ENCODE assay signal across 1 cellular context in the genomic region with DNA sequence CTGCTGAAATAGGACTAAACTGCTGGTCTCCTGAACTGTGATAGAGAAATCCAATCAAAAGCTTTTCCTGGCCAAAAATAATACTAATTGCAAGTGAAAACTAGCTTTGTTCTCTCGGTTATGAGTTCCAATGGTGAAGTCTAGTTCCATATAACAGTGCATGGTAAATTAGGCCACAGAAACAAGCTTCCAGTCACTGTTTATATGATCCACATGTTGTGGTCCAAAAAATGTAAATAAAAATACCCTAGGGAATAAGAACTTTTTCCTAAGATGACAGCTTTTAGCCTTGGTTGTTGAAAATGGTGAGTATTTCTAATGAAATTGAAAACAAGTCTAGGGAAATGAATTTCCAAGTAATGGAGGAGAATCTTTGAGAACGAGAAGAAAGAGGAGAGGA.
TF ChIP-seq lines count a peak whose summit lies in the region.

No MANE protein-coding gene starts in this region.

TF ChIP-seq in IMR-90, 13 proteins besides CTCF, POLR2A, EP300 and RAD21:
- TF ChIP-seq MAZ (IDR thresholded peaks at IDR 0.05; ENCODE audit: borderline replicate concordance, low read depth, low read length) = no peak
- TF ChIP-seq FOS (IDR thresholded peaks at IDR 0.05; ENCODE audit: low read depth, low read length) = no peak
- TF ChIP-seq, protein P1, sequence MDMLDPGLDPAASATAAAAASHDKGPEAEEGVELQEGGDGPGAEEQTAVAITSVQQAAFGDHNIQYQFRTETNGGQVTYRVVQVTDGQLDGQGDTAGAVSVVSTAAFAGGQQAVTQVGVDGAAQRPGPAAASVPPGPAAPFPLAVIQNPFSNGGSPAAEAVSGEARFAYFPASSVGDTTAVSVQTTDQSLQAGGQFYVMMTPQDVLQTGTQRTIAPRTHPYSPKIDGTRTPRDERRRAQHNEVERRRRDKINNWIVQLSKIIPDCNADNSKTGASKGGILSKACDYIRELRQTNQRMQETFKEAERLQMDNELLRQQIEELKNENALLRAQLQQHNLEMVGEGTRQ (IDR thresholded peaks at IDR 0.05; ENCODE audit: low read depth, low read length) = no peak
- TF ChIP-seq, protein P2, sequence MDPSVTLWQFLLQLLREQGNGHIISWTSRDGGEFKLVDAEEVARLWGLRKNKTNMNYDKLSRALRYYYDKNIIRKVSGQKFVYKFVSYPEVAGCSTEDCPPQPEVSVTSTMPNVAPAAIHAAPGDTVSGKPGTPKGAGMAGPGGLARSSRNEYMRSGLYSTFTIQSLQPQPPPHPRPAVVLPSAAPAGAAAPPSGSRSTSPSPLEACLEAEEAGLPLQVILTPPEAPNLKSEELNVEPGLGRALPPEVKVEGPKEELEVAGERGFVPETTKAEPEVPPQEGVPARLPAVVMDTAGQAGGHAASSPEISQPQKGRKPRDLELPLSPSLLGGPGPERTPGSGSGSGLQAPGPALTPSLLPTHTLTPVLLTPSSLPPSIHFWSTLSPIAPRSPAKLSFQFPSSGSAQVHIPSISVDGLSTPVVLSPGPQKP (IDR thresholded peaks at IDR 0.05; ENCODE audit: borderline replicate concordance, low read depth, low read length) = no peak
- no peak for TF ChIP-seq RFX5 (IDR thresholded peaks at IDR 0.05; ENCODE audit: low read depth, low read length)
- TF ChIP-seq SMC3 (IDR thresholded peaks at IDR 0.05; ENCODE audit: low read depth, low read length) = no peak
- no peak for TF ChIP-seq CEBPB (IDR thresholded peaks at IDR 0.05; ENCODE audit: low read depth, low read length)
- no peak for TF ChIP-seq BHLHE40 (IDR thresholded peaks at IDR 0.05; ENCODE audit: low read depth, low read length)
- TF ChIP-seq MAFK (IDR thresholded peaks at IDR 0.05; ENCODE audit: low read depth, low read length) = no peak
- no peak for TF ChIP-seq NFE2L2 (IDR thresholded peaks at IDR 0.05; ENCODE audit: low read depth, low read length)
- no peak for TF ChIP-seq MXI1 (IDR thresholded peaks at IDR 0.05; ENCODE audit: borderline replicate concordance, low read depth, low read length)
- no peak for TF ChIP-seq RCOR1 (IDR thresholded peaks at IDR 0.05; ENCODE audit: insufficient replicate concordance, low read length)
- no peak for TF ChIP-seq CHD1 (IDR thresholded peaks at IDR 0.05; ENCODE audit: low read depth, low read length)
TF ChIP-seq in IMR-90: peak in this region for 0.
